Comparison of ENCODE assay signal across 10 cellular contexts in the genomic region with DNA sequence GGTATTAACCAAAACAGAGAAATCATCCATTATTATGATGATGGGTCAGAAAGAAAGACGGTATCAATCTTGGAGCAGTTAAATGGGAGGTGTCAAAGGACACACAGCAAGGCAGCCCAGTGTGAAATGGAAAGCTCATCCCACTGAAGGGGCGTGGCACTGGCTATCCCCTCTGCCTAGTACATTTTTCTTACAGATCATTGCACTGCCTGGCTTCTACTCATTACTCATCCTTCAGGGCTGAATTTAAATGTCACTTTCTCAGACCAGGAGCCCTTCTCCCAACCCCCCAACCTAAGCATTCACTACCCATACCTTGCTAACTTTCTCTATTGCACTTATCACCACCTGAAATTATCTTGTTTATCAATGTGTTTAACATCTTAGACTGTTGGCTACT. TPM values are rescaled to one million over a fixed set of nuclear protein-coding genes. Genes with fewer than 3 reads are reported as not detected.
DNase-seq lines count a peak whose midpoint lies in the region; ATAC-seq, FAIRE-seq and TF ChIP-seq lines count a peak whose summit lies in the region.
"Had no signal": no experiment of that assay in that cellular context is flagged by ENCODE, and none has a peak within 500 bp of the region (broad histone marks: within the 10 kb centered on the region; RNA-seq: fewer than 3 reads in every experiment).

No MANE protein-coding gene starts in this region.

- no peak for FAIRE-seq in astrocyte (lab: Jason Lieb, UNC)

- peak overlapping the region; percentile 31 for H3K4me2 ChIP-seq in astrocyte (ENCODE audit: low read length)

- peaks cover 15% of the 10 kb centered on the region for H3K4me1 ChIP-seq in astrocyte (ENCODE audit: insufficient read depth, low read length)

- no peak overlapping the region for H3K4me3 ChIP-seq in astrocyte (ENCODE audit: insufficient read depth, low read depth, low read length)
- H3K4me3 ChIP-seq: ascending aorta had no signal

- peaks cover 82% of the 10 kb centered on the region for H4K20me1 ChIP-seq in astrocyte (ENCODE audit: insufficient read depth, low read length)

- no peaks in the 10 kb centered on the region for H3K36me3 ChIP-seq in astrocyte (ENCODE audit: insufficient read depth, low read length)
- H3K36me3 ChIP-seq: ascending aorta had no signal

- H3K9ac ChIP-seq in astrocyte (ENCODE audit: low read length), result no peak overlapping the region

- no peak overlapping the region for H3K27ac Mint-ChIP-seq in astrocyte (ENCODE audit: unreplicated experiment)
- H3K27ac Mint-ChIP-seq in natural killer cell treated with Interleukin-12 subunit alpha and Interleukin-12 subunit beta and Interleukin-15 and Interleukin-18, amount 100 ng/mL, for 72 hours, result no peak overlapping the region
- no peak overlapping the region for H3K27ac Mint-ChIP-seq in nephron progenitor cell
- H3K27ac Mint-ChIP-seq: progenitor cell of endocrine pancreas had no signal

- DNase-seq in EH (ENCODE audit: low read depth) (peak; percentile 62), astrocyte (ENCODE audit: low read depth) (peak; percentile 13), D341Med (ENCODE audit: low spot score) (no peak), SK-N-DZ (ENCODE audit: low spot score) (no peak), nephron progenitor cell (no peak)
- DNase-seq in natural killer cell treated with Interleukin-12 subunit alpha and Interleukin-12 subunit beta and Interleukin-15 and Interleukin-18, amount 100 ng/mL, for 72 hours (ENCODE audit: low spot score), result no peak

- TF ChIP-seq CTCF in astrocyte (IDR thresholded peaks at IDR 0.05; ENCODE audit: insufficient read depth, low read depth, low read length), result no peak
- TF ChIP-seq CTCF in nephron progenitor cell (IDR thresholded peaks at IDR 0.05), result no peak

- H3K27me3 Mint-ChIP-seq in astrocyte (ENCODE audit: low read depth, unreplicated experiment) (no peaks in the 10 kb centered on the region), nephron progenitor cell (ENCODE audit: low read depth, poor library complexity) (no peaks in the 10 kb centered on the region)
- no peaks in the 10 kb centered on the region for H3K27me3 Mint-ChIP-seq in natural killer cell treated with Interleukin-12 subunit alpha and Interleukin-12 subunit beta and Interleukin-15 and Interleukin-18, amount 100 ng/mL, for 72 hours
- H3K27me3 Mint-ChIP-seq: progenitor cell of endocrine pancreas had no signal

- H3K27me3 ChIP-seq in astrocyte (ENCODE audit: insufficient read depth, low read length), result no peaks in the 10 kb centered on the region
- H3K27me3 ChIP-seq: ascending aorta had no signal

- peaks cover 95% of the 10 kb centered on the region for H3K79me2 ChIP-seq in astrocyte (ENCODE audit: insufficient read depth, low read length)

- peaks cover 8% of the 10 kb centered on the region for H3K4me1 Mint-ChIP-seq in astrocyte (ENCODE audit: low read depth, unreplicated experiment)
- peaks cover 35 to 42% of the 10 kb centered on the region in 2 donors for H3K4me1 Mint-ChIP-seq in natural killer cell treated with Interleukin-12 subunit alpha and Interleukin-12 subunit beta and Interleukin-15 and Interleukin-18, amount 100 ng/mL, for 72 hours (ENCODE audit: low read depth in 2 of 2)
- peaks cover 4% of the 10 kb centered on the region for H3K4me1 Mint-ChIP-seq in nephron progenitor cell

- H3K4me3 Mint-ChIP-seq in astrocyte (ENCODE audit: unreplicated experiment), result no peak overlapping the region
- H3K4me3 Mint-ChIP-seq in natural killer cell treated with Interleukin-12 subunit alpha and Interleukin-12 subunit beta and Interleukin-15 and Interleukin-18, amount 100 ng/mL, for 72 hours, result no peak overlapping the region
- H3K4me3 Mint-ChIP-seq in nephron progenitor cell, result no peak overlapping the region

- no peak overlapping the region for H2AFZ ChIP-seq in astrocyte (ENCODE audit: low read depth, low read length)

- H3K9me3 Mint-ChIP-seq in astrocyte (ENCODE audit: unreplicated experiment) (no peaks in the 10 kb centered on the region), nephron progenitor cell (no peaks in the 10 kb centered on the region)
- no peaks in the 10 kb centered on the region for H3K9me3 Mint-ChIP-seq in natural killer cell treated with Interleukin-12 subunit alpha and Interleukin-12 subunit beta and Interleukin-15 and Interleukin-18, amount 100 ng/mL, for 72 hours

- H3K9me3 ChIP-seq in astrocyte (ENCODE audit: insufficient read depth, low read depth, low read length), result no peaks in the 10 kb centered on the region
- H3K9me3 ChIP-seq: ascending aorta had no signal

- no peaks in the 10 kb centered on the region for H3K36me3 Mint-ChIP-seq in astrocyte (ENCODE audit: low read depth, unreplicated experiment)
- H3K36me3 Mint-ChIP-seq in natural killer cell treated with Interleukin-12 subunit alpha and Interleukin-12 subunit beta and Interleukin-15 and Interleukin-18, amount 100 ng/mL, for 72 hours, result no peaks in the 10 kb centered on the region
- no peaks in the 10 kb centered on the region for H3K36me3 Mint-ChIP-seq in nephron progenitor cell (ENCODE audit: low read depth)

- ATAC-seq in HG02870 (IDR thresholded peaks at IDR 0.05; ENCODE audit: unreplicated experiment), result peak; percentile 3
- ATAC-seq in natural killer cell treated with Interleukin-12 subunit alpha and Interleukin-12 subunit beta and Interleukin-15 and Interleukin-18, amount 100 ng/mL, for 72 hours, result peak; percentile 43 to 61
- no peak for ATAC-seq in GM21737 (IDR thresholded peaks at IDR 0.05; ENCODE audit: unreplicated experiment)

- H3K27ac ChIP-seq in astrocyte (ENCODE audit: low read depth, low read length), result no peak overlapping the region
- H3K27ac ChIP-seq: ascending aorta had no signal

RNA-seq across cellular contexts. Expression of a gene that starts 10.1 kb away (rescaled TPM):
- total RNA-seq in astrocyte, result 80.7 and 87.0 TPM in 2 replicates
- 100 to 1,000 TPM; 132 to 198 TPM for total RNA-seq in natural killer cell treated with Interleukin-12 subunit alpha and Interleukin-12 subunit beta and Interleukin-15 and Interleukin-18, amount 100 ng/mL, for 72 hours
- 12.5 and 14.3 TPM in 2 replicates for polyA plus RNA-seq in SK-N-DZ (2014; cell fraction: cytosol; rRNA removed)
- 8.6 and 11.8 TPM in 2 replicates for polyA plus RNA-seq in SK-N-DZ (2014; cell fraction: nucleus; rRNA removed)

Comparison
In these comparisons a context has a peak if more than half of its experiments do, and no peak if none do; other contexts are left out.
1. DNase-seq: peak in EH (single experiment) and astrocyte (single experiment); none in natural killer cell treated with Interleukin-12 subunit alpha and Interleukin-12 subunit beta and Interleukin-15 and Interleukin-18, amount 100 ng/mL, for 72 hours (single experiment), D341Med (single experiment), SK-N-DZ (single experiment) and nephron progenitor cell (single experiment).